ENCODE assay signal across 11 cellular contexts in the genomic region with DNA sequence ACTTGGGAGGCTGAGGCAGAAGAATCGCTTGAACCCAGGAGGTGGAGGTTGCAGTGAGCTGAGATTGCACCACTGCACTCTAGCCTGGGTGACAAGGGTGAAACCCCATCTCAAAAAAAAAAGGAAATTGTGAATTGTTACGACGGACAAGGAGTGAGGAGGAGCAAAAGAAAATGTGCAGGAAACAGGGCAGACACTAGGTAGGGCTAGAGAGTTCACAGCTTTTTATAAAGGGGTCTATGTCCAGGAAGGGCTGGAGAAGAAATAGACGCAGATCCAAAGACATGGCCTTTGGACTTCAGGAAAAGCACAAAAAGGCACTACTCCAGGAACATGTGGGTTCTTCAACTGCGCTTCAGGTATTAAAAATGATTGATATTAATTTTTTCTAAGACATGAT.
"Had no signal": no experiment of that assay in that cellular context is flagged by ENCODE, and none has a peak within 500 bp of the region (broad histone marks: within the 10 kb centered on the region; RNA-seq: fewer than 3 reads in every experiment).

No MANE protein-coding gene starts in this region.

- H3K9me3 ChIP-seq: thoracic aorta, uterus had no signal

- H3K27me3 Mint-ChIP-seq: activated CD4-positive, alpha-beta memory T cell treated with anti-CD3 and anti-CD28 coated beads for 36 hours had no signal

- H3K4me1 ChIP-seq: uterus had no signal

- DNase-seq: activated CD4-positive, alpha-beta memory T cell treated with anti-CD3 and anti-CD28 coated beads for 36 hours; activated CD8-positive, alpha-beta memory T cell treated with anti-CD3 and anti-CD28 coated beads, Interleukin-2, amount 50 U/mL, for 48 hours; dermis blood vessel endothelial cell; glutamatergic neuron; mammary epithelial cell; stimulated activated CD4-positive, alpha-beta T cell treated with anti-CD3 and anti-CD28 coated beads, Interleukin-12 subunit alpha, Interleukin-12 subunit beta, amount 100 ng/mL, for 4 hours; stimulated activated naive CD4-positive, alpha-beta T cell; SW 1271; uterus had no signal

- H3K4me1 Mint-ChIP-seq: nephron had no signal

- H3K9me3 Mint-ChIP-seq: activated CD4-positive, alpha-beta memory T cell treated with anti-CD3 and anti-CD28 coated beads for 36 hours; nephron had no signal

- H3K4me3 Mint-ChIP-seq: activated CD4-positive, alpha-beta memory T cell treated with anti-CD3 and anti-CD28 coated beads for 36 hours; nephron had no signal

- H3K27ac ChIP-seq: thoracic aorta, uterus had no signal

- H3K4me3 ChIP-seq: thoracic aorta, uterus had no signal

- H3K27me3 ChIP-seq: uterus had no signal

- H3K36me3 ChIP-seq: uterus had no signal

- H3K27ac Mint-ChIP-seq: activated CD4-positive, alpha-beta memory T cell treated with anti-CD3 and anti-CD28 coated beads for 36 hours; nephron had no signal
